12 cellular contexts compared by ENCODE assay signal in the genomic region with DNA sequence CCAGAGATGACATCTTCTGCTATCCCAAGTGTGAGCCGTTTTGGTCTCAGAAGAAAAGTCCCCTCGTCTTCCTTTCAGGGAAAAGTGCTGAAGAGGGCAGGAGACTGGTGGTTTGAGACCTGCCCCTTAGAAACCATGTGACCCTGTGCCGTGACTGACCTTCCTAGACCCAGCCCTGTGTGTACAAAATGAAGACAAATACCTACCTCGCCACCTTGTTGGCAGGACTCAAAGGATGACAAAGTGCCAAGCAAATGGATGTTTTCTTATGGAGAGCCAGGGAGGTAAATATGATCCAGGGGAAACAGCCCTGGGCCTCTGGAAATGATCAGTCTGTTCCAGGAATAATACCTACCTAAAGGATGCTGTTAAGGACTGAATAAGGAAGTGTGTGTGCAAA.
"Had no signal": no experiment of that assay in that cellular context is flagged by ENCODE, and none has a peak within 500 bp of the region (broad histone marks: within the 10 kb centered on the region; RNA-seq: fewer than 3 reads in every experiment).

No MANE protein-coding gene starts in this region.

- DNase-seq: activated CD4-positive, alpha-beta T cell treated with anti-CD3 and anti-CD28 coated beads, Interleukin-2, amount 50 U/mL, for 1 hour; activated naive CD4-positive, alpha-beta T cell treated with anti-CD3 and anti-CD28 coated beads, Interleukin-2, amount 50 U/mL, for 16 hours; central memory CD4-positive, alpha-beta T cell; effector CD8-positive, alpha-beta T cell; T-helper 2 cell; trophoblast cell had no signal

- ATAC-seq: gastroesophageal sphincter had no signal

- H3K27ac ChIP-seq: adrenal gland, coronary artery, epithelial cell of prostate, gastroesophageal sphincter, skin epidermis had no signal

- H3K27me3 ChIP-seq: adrenal gland, gastroesophageal sphincter had no signal

- H3K4me3 ChIP-seq: adrenal gland, coronary artery, gastroesophageal sphincter, skin epidermis had no signal

- H3K9me3 ChIP-seq: adrenal gland, gastroesophageal sphincter had no signal

- H3K27ac Mint-ChIP-seq: activated T-helper 2 cell treated with anti-CD3 and anti-CD28 coated beads, Interferon-gamma antibody, Interleukin-2, Interleukin-4, amounts not matched to agents 10 μg/mL and 5 μg/mL and 100 μg/mL, durations not matched to agents 14 hours and 24 hours and 36 hours had no signal

- H3K9me3 Mint-ChIP-seq: activated T-helper 2 cell treated with anti-CD3 and anti-CD28 coated beads, Interferon-gamma antibody, Interleukin-2, Interleukin-4, amounts not matched to agents 10 μg/mL and 5 μg/mL and 100 μg/mL, durations not matched to agents 14 hours and 24 hours and 36 hours had no signal

- H3K36me3 ChIP-seq: adrenal gland, gastroesophageal sphincter had no signal
